ENCODE assay signal across 25 cellular contexts in the genomic region with DNA sequence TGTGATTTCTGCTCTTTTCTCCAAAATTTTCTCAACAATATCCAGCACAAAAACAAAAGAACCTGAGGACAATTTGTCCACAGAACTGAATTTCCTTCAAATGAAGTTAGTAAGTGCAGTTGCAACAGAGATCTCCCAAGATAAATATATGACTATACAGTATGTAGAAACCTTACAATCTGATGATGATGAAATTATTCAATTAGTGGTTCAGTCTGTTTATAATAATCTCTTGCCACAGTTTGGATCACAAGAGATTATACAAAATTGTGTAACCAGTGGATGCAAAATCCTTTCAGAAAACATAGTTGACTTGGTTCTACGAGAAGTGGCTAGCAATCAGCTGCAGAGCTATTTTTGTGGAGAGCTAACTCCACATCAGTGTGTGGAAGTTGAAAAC.
DNase-seq lines count a peak whose midpoint lies in the region; ATAC-seq, FAIRE-seq and TF ChIP-seq lines count a peak whose summit lies in the region.
"Had no signal": no experiment of that assay in that cellular context is flagged by ENCODE, and none has a peak within 500 bp of the region (broad histone marks: within the 10 kb centered on the region; RNA-seq: fewer than 3 reads in every experiment).

No MANE protein-coding gene starts in this region.

- H3K9ac ChIP-seq in mammary epithelial cell (ENCODE audit: insufficient read depth, low read length) (no peak overlapping the region), kidney (ENCODE audit: low read length in 2 of 2) (no peak overlapping the region)

- H3K36me3 ChIP-seq in breast epithelium (no peaks in the 10 kb centered on the region), mammary epithelial cell (ENCODE audit: insufficient read depth, low read length) (no peaks in the 10 kb centered on the region), kidney (ENCODE audit: control insufficient read depth in 1 of 2, insufficient read depth in 2 of 2, low read length in 2 of 2) (no peaks in the 10 kb centered on the region)
- H3K36me3 ChIP-seq: Peyer's patch had no signal

- intact Hi-C loops in MCF 10A (cut with micrococcal nuclease) = no loop called here
- intact Hi-C loops in breast epithelium (cut with DNase I; ENCODE audit: low total_unique reads) = no loop called here
- intact Hi-C loops in mammary epithelial cell (cut with micrococcal nuclease) = no loop called here
- intact Hi-C loops in kidney (cut with DNase I) = no loop called here

- H3K4me3 Mint-ChIP-seq in MCF 10A (ENCODE audit: unreplicated experiment) = no peak overlapping the region
- H3K4me3 Mint-ChIP-seq: CD8-positive, alpha-beta T cell had no signal

- H3K4me2 ChIP-seq in mammary epithelial cell (ENCODE audit: insufficient read depth, low read depth, low read length) = no peak overlapping the region

- no peaks in the 10 kb centered on the region for H3K9me3 ChIP-seq in breast epithelium
- H3K9me3 ChIP-seq in mammary epithelial cell (replicated peaks; ENCODE audit: insufficient read depth, low read length) = peaks cover 2% of the 10 kb centered on the region
- no peaks in the 10 kb centered on the region for H3K9me3 ChIP-seq in kidney (ENCODE audit: control insufficient read depth in 1 of 2, low read length in 2 of 2)
- H3K9me3 ChIP-seq: Peyer's patch had no signal

- H3K27ac ChIP-seq in breast epithelium (no peak overlapping the region), mammary epithelial cell (ENCODE audit: insufficient read depth, low read depth, low read length) (no peak overlapping the region), kidney (ENCODE audit: low read depth in 2 of 2, low read length in 2 of 2) (no peak overlapping the region)
- H3K27ac ChIP-seq: HL-60, Peyer's patch had no signal

- no peaks in the 10 kb centered on the region for H3K27me3 Mint-ChIP-seq in MCF 10A (ENCODE audit: insufficient read depth, unreplicated experiment)

- H3K36me3 Mint-ChIP-seq in MCF 10A (ENCODE audit: insufficient read depth, unreplicated experiment) = no peaks in the 10 kb centered on the region
- H3K36me3 Mint-ChIP-seq: CD8-positive, alpha-beta T cell had no signal

- in situ Hi-C loops in mammary epithelial cell (cut with MboI; ENCODE audit: low sequenced_read_pairs in 2 of 2) = no loop called here

- H3K4me3 ChIP-seq in breast epithelium = no peak overlapping the region
- no peak overlapping the region for H3K4me3 ChIP-seq in mammary epithelial cell (replicated peaks in 1 of 3; ENCODE audit: insufficient read depth in 1 of 3, low read depth in 2 of 3, low read length in 3 of 3)
- no peak overlapping the region for H3K4me3 ChIP-seq in kidney (ENCODE audit: low read length in 2 of 2)
- H3K4me3 ChIP-seq: Peyer's patch had no signal

- ATAC-seq in GM21515 (IDR thresholded peaks at IDR 0.05; ENCODE audit: unreplicated experiment) = no peak
- ATAC-seq: CD8-positive, alpha-beta T cell had no signal

- H3K4me1 Mint-ChIP-seq in MCF 10A (ENCODE audit: insufficient read depth, unreplicated experiment) = peaks cover 5% of the 10 kb centered on the region

- BruUV-seq in MCF 10A (replicated peaks; lab: Mats Ljungman, UMichigan) = no TSS peak
- no TSS peak for BruUV-seq in mammary epithelial cell (replicated peaks; lab: Mats Ljungman, UMichigan)

- CTCF ChIA-PET in MCF 10A (lab: Yijun Ruan, JAX) = no interaction called here
- CTCF ChIA-PET in mammary epithelial cell (lab: Charles Lee; ENCODE audit: low non-redundant PET) = no interaction called here

- H3K9me3 Mint-ChIP-seq in MCF 10A (ENCODE audit: unreplicated experiment) = no peaks in the 10 kb centered on the region
- H3K9me3 Mint-ChIP-seq: CD8-positive, alpha-beta T cell had no signal

- TF ChIP-seq POLR2A in breast epithelium (IDR thresholded peaks at IDR 0.05) = no peak

- POLR2A ChIA-PET in MCF 10A (lab: Yijun Ruan, JAX) = no interaction called here

- 38% methylated on average over 1 of the region's 1 CpG for WGBS in mammary epithelial cell (ENCODE audit: low coverage, missing lambda C conversion rate)

- dilution Hi-C loops in mammary epithelial cell (cut with HindIII; ENCODE audit: low sequenced_read_pairs) = no loop called here

- DNase-seq in MCF 10A (ENCODE audit: unreplicated experiment) = peak; percentile 52
- no peak for DNase-seq in breast epithelium (ENCODE audit: low spot score in 2 of 2)
- peak; percentile 3 for DNase-seq in mammary epithelial cell
- peak; percentile 47 for DNase-seq in fibroblast of peridontal ligament (ENCODE audit: extremely low read depth)
- DNase-seq in stromal cell of bone marrow (ENCODE audit: low read depth) = peak; percentile 13
- DNase-seq in NCI-H2107 (lab: John Stamatoyannopoulos, UW) = no peak
- no peak for DNase-seq in kidney
- DNase-seq: 8988T; AML-193; C1 segment of cervical spinal cord; CD8-positive, alpha-beta T cell; DND-41; KBM-7; NCI-H1105; NCI-H146; NCI-H2029; NCI-H2171; NCI-H345; NCI-H524; NCI-H82; Peyer's patch had no signal

- H3K27me3 ChIP-seq in breast epithelium (no peaks in the 10 kb centered on the region), mammary epithelial cell (ENCODE audit: insufficient read depth, low read length) (no peaks in the 10 kb centered on the region)
- H3K27me3 ChIP-seq: Peyer's patch had no signal

- H3K4me1 ChIP-seq in breast epithelium (no peaks in the 10 kb centered on the region), mammary epithelial cell (ENCODE audit: insufficient read depth, low read length) (no peaks in the 10 kb centered on the region), kidney (ENCODE audit: control insufficient read depth in 1 of 2, insufficient read depth in 1 of 2, low read depth in 1 of 2, low read length in 2 of 2) (no peaks in the 10 kb centered on the region)
- H3K4me1 ChIP-seq: Peyer's patch had no signal

- FAIRE-seq in kidney (lab: Jason Lieb, UNC) = no peak
- FAIRE-seq: GM18507, H54 had no signal

- H3K79me2 ChIP-seq in mammary epithelial cell (ENCODE audit: insufficient read depth, low read length) = no peaks in the 10 kb centered on the region

- TF ChIP-seq CTCF in MCF 10A (IDR thresholded peaks at IDR 0.05; ENCODE audit: unreplicated experiment) (no peak), breast epithelium (IDR thresholded peaks at IDR 0.05) (no peak), mammary epithelial cell (conservative IDR thresholded peaks at IDR 0.05 in 1 of 2, IDR thresholded peaks at IDR 0.05 in 1 of 2; ENCODE audit: extremely low read depth in 1 of 2, insufficient read depth in 1 of 2, low read depth in 1 of 2, low read length in 2 of 2) (no peak), kidney (IDR thresholded peaks at IDR 0.05; ENCODE audit: borderline replicate concordance, extremely low read depth, insufficient read depth) (no peak)

- no peak overlapping the region for H3K27ac Mint-ChIP-seq in MCF 10A (ENCODE audit: low read depth, unreplicated experiment)
- H3K27ac Mint-ChIP-seq: CD8-positive, alpha-beta T cell had no signal

- H4K20me1 ChIP-seq in mammary epithelial cell (ENCODE audit: insufficient read depth, low read length) = no peaks in the 10 kb centered on the region

- no peak overlapping the region for H2AFZ ChIP-seq in mammary epithelial cell (ENCODE audit: low read depth, low read length)

Comparison
In these comparisons a context has a peak if more than half of its experiments do, and no peak if none do; other contexts are left out.
1. DNase-seq: peak in MCF 10A (single experiment), mammary epithelial cell (single experiment), fibroblast of peridontal ligament (single experiment) and stromal cell of bone marrow (single experiment); none in breast epithelium (0 of 2), NCI-H2107 (single experiment) and kidney (single experiment).